In genomic region chr12:51351913-51352532, GRCh38 we compare ENCODE assay signal across 8 cellular contexts. TPM values are rescaled to one million over a fixed set of nuclear protein-coding genes. Genes with fewer than 3 reads are reported as not detected.
A peak's percentile ranks its signal among the peaks of the same experiment; 100 is the strongest.
DNase-seq lines count a peak whose midpoint lies in the region; ATAC-seq, FAIRE-seq and TF ChIP-seq lines count a peak whose summit lies in the region.

No MANE protein-coding gene starts in this region.

- TF ChIP-seq CTCF in GM12864 (IDR thresholded peaks at IDR 0.05; ENCODE audit: low read depth, low read length, missing control alignments) (peak; percentile 74), fibroblast of the aortic adventitia (IDR thresholded peaks at IDR 0.05; ENCODE audit: insufficient read depth, low read length) (peak; percentile 82), pancreas (IDR thresholded peaks at IDR 0.05) (peak; percentile 36 to 49 (median 44))

- H3K36me3 ChIP-seq in pancreas = no peaks in the 10 kb centered on the region

- H3K27me3 ChIP-seq in pancreas = no peaks in the 10 kb centered on the region

- no peaks in the 10 kb centered on the region for H3K9me3 ChIP-seq in pancreas

- DNase-seq in AG08396 (ENCODE audit: low spot score) (peak; percentile 50), GM12864 (ENCODE audit: low read depth) (no peak), NCI-H226 (peak; percentile 45), activated T-cell treated with anti-CD3 and anti-CD28 coated beads for 24 hours (ENCODE audit: low read depth) (peak; percentile 20), fibroblast of the aortic adventitia (ENCODE audit: low read depth) (peak; percentile 72), pancreas (peak in 5 of 6 donors; percentile 49 to 73 (median 68))

- no peaks in the 10 kb centered on the region for H3K4me1 ChIP-seq in pancreas

- peak overlapping the region in 1 of 4 donors; percentile 1 for H3K27ac ChIP-seq in pancreas

- H3K4me3 ChIP-seq in GM12864 (ENCODE audit: low read depth, low read length) (no peak overlapping the region), fibroblast of the aortic adventitia (ENCODE audit: low read depth, low read length) (no peak overlapping the region), pancreas (no peak overlapping the region)

- ATAC-seq in pancreas = peak; percentile 65 to 85 (median 82)
- no peak for ATAC-seq in HG02970 (IDR thresholded peaks at IDR 0.05; ENCODE audit: low FRiP score, unreplicated experiment)
- ATAC-seq in GM21515 (IDR thresholded peaks at IDR 0.05; ENCODE audit: unreplicated experiment) = no peak

- WGBS in pancreas, 2 donors = 18 to 21% methylated on average over 11 of the region's 11 CpGs

- intact Hi-C loops in pancreas (cut with DNase I) = no loop called here

- no peak for FAIRE-seq in pancreas (lab: Jason Lieb, UNC)

RNA-seq across cellular contexts. Expression of gene CELA1, which starts 5.5 kb away (rescaled TPM):
- total RNA-seq in fibroblast of the aortic adventitia (ENCODE audit: low replicate concordance) (0.25 TPM in 1 of 2 replicates, not detected in the other), pancreas (not detected)
- polyA plus RNA-seq in pancreas = not detected

RNA-seq across cellular contexts. Expression of gene BIN2, which starts 28.0 kb away (rescaled TPM):
- total RNA-seq in fibroblast of the aortic adventitia (ENCODE audit: low replicate concordance) (under 0.01 TPM in 1 of 2 replicates, not detected in the other), pancreas (1 to 10 TPM in 3 of 6 donors, under 1 TPM in 3; 0.56 to 6.0 (median 1.2) TPM)
- 1 to 10 TPM in 1 of 2 donors, under 1 TPM in 1; 0.75 to 1.1 TPM for polyA plus RNA-seq in pancreas

RNA-seq across cellular contexts. Expression of gene GALNT6, which starts 39.2 kb away (rescaled TPM):
- total RNA-seq in fibroblast of the aortic adventitia (ENCODE audit: low replicate concordance) = 0.74 and 22.1 TPM in 2 replicates
- total RNA-seq in pancreas = 10 to 100 TPM in 3 of 6 donors, 1 to 10 TPM in 3; 8.9 to 16.6 (median 10.6) TPM
- polyA plus RNA-seq in pancreas = 1 to 10 TPM; 2.7 to 5.4 TPM

Comparison
In these comparisons a context has a peak if more than half of its experiments do, and no peak if none do; other contexts are left out.
1. ATAC-seq: peak in pancreas (4 of 4); none in HG02970 (single experiment) and GM21515 (single experiment).
2. Peak in every context shown above with its lines, with median percentiles within 50 percentile points of each other: CTCF ChIP-seq.